ENCODE assay signal across 30 cellular contexts in the genomic region with DNA sequence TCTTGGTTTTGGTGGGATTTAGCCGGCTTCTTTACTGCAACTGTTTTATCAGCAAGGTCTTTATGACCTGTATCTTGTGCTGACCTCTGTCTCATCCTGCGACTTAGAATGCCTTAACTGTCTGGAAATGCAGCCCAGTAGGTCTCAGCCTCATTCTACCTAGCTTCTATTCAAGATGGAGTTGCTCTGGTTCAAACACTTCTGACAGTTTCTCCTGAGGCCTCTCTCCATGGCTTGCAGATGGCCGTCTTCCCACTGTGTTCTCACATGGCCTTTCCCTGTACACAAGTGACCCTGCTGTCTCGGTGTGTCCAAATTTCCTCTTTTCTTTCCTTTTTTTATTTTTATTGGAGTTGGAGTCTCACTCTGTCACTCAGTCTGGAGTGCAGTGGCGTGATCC. TPM values are rescaled to one million over a fixed set of nuclear protein-coding genes. Genes with fewer than 3 reads are reported as not detected.
"Had no signal": no experiment of that assay in that cellular context is flagged by ENCODE, and none has a peak within 500 bp of the region (broad histone marks: within the 10 kb centered on the region; RNA-seq: fewer than 3 reads in every experiment).

No MANE protein-coding gene starts in this region.

- DNase-seq: activated B cell treated with CpG ODN at 0.5 μM for 24 hours; activated CD4-positive, alpha-beta memory T cell treated with anti-CD3 and anti-CD28 coated beads, Interleukin-2, amount 10 ng/mL, durations not matched to agents 7 days and 5 days; activated CD4-positive, alpha-beta T cell treated with anti-CD3 and anti-CD28 coated beads for 1 hour; activated CD4-positive, alpha-beta T cell treated with anti-CD3 and anti-CD28 coated beads for 36 hours; activated CD4-positive, alpha-beta T cell treated with anti-CD3 and anti-CD28 coated beads for 48 hours; activated CD4-positive, alpha-beta T cell treated with anti-CD3 and anti-CD28 coated beads, Interleukin-2, amount 10 ng/mL, durations not matched to agents 7 days and 5 days; activated CD4-positive, alpha-beta T cell treated with anti-CD3 and anti-CD28 coated beads, Interleukin-2, amount 50 U/mL, for 48 hours; activated CD8-positive, alpha-beta memory T cell treated with anti-CD3 and anti-CD28 coated beads for 24 hours; activated CD8-positive, alpha-beta memory T cell treated with anti-CD3 and anti-CD28 coated beads, Interleukin-2, amount 10 ng/mL, durations not matched to agents 7 days and 5 days; activated CD8-positive, alpha-beta memory T cell treated with anti-CD3 and anti-CD28 coated beads, Interleukin-2, amount 50 U/mL, for 48 hours; activated CD8-positive, alpha-beta T cell treated with anti-CD3 and anti-CD28 coated beads, Interleukin-2, amount 10 ng/mL, durations not matched to agents 7 days and 5 days; activated effector memory CD4-positive, alpha-beta T cell treated with Interleukin-2 at 50 U/mL for 16 hours; activated gamma-delta T cell; activated naive CD4-positive, alpha-beta T cell treated with anti-CD3 and anti-CD28 coated beads, Interleukin-2, amount 10 ng/mL, durations not matched to agents 7 days and 5 days; activated naive CD4-positive, alpha-beta T cell treated with Interleukin-2 at 50 U/mL for 16 hours; activated naive CD8-positive, alpha-beta T cell treated with anti-CD3 and anti-CD28 coated beads, Interleukin-2, amount 10 ng/mL, durations not matched to agents 7 days and 5 days; activated naive CD8-positive, alpha-beta T cell treated with anti-CD3 and anti-CD28 coated beads, Interleukin-2, amount 50 U/mL, for 24 hours; activated T-cell treated with anti-CD3 and anti-CD28 coated beads, Interleukin-2, amount 50 U/mL, for 24 hours; activated T-cell treated with anti-CD3 and anti-CD28 coated beads, Interleukin-2, amount 50 U/mL, for 48 hours; amygdala; anterior cingulate cortex; T-helper 1 cell; T-helper 2 cell; T-helper 9 cell had no signal

- H3K36me3 ChIP-seq: ascending aorta, cardiac muscle cell had no signal

- ATAC-seq: activated CD4-positive, alpha-beta T cell treated with anti-CD3 and anti-CD28 coated beads for 36 hours; activated CD4-positive, CD25-positive, alpha-beta regulatory T cell treated with anti-CD3 and anti-CD28 coated beads, Interleukin-2, amount 50 U/mL, for 24 hours; activated CD8-positive, alpha-beta memory T cell treated with anti-CD3 and anti-CD28 coated beads, Interleukin-2, amount 10 ng/mL, durations not matched to agents 7 days and 5 days; activated CD8-positive, alpha-beta T cell treated with anti-CD3 and anti-CD28 coated beads, Interleukin-2, amount 10 ng/mL, durations not matched to agents 7 days and 5 days; activated naive CD8-positive, alpha-beta T cell treated with anti-CD3 and anti-CD28 coated beads, Interleukin-2, amount 50 U/mL, for 24 hours had no signal

- H3K4me1 ChIP-seq: ascending aorta had no signal

- H3K9me3 ChIP-seq: ascending aorta had no signal

- H3K27ac ChIP-seq: ascending aorta, cardiac muscle cell, VCaP had no signal

- H3K4me3 ChIP-seq: ascending aorta, cardiac muscle cell had no signal

- H3K27me3 ChIP-seq: ascending aorta, cardiac muscle cell had no signal

RNA-seq across cellular contexts. Expression of a gene that starts 4.2 kb away (rescaled TPM):
- total RNA-seq: activated CD4-positive, alpha-beta memory T cell treated with anti-CD3 and anti-CD28 coated beads, Interleukin-2, amount 10 ng/mL, durations not matched to agents 7 days and 5 days; activated CD4-positive, alpha-beta T cell treated with anti-CD3 and anti-CD28 coated beads for 36 hours; activated CD4-positive, alpha-beta T cell treated with anti-CD3 and anti-CD28 coated beads, Interleukin-2, amount 10 ng/mL, durations not matched to agents 7 days and 5 days; activated CD8-positive, alpha-beta memory T cell treated with anti-CD3 and anti-CD28 coated beads, Interleukin-2, amount 10 ng/mL, durations not matched to agents 7 days and 5 days; activated CD8-positive, alpha-beta T cell treated with anti-CD3 and anti-CD28 coated beads, Interleukin-2, amount 10 ng/mL, durations not matched to agents 7 days and 5 days; activated naive CD8-positive, alpha-beta T cell treated with anti-CD3 and anti-CD28 coated beads, Interleukin-2, amount 10 ng/mL, durations not matched to agents 7 days and 5 days; activated T-helper 2 cell treated with anti-CD3 and anti-CD28 coated beads, Interferon-gamma antibody, Interleukin-2, Interleukin-4, amounts not matched to agents 10 μg/mL and 5 μg/mL and 100 μg/mL, durations not matched to agents 14 hours and 24 hours and 36 hours; bronchial epithelial cell had no signal

RNA-seq across cellular contexts. Expression of a gene that starts 38.1 kb away (rescaled TPM):
- total RNA-seq: activated CD4-positive, alpha-beta memory T cell treated with anti-CD3 and anti-CD28 coated beads, Interleukin-2, amount 10 ng/mL, durations not matched to agents 7 days and 5 days; activated CD8-positive, alpha-beta memory T cell treated with anti-CD3 and anti-CD28 coated beads, Interleukin-2, amount 10 ng/mL, durations not matched to agents 7 days and 5 days; activated naive CD8-positive, alpha-beta T cell treated with anti-CD3 and anti-CD28 coated beads, Interleukin-2, amount 10 ng/mL, durations not matched to agents 7 days and 5 days; activated T-helper 2 cell treated with anti-CD3 and anti-CD28 coated beads, Interferon-gamma antibody, Interleukin-2, Interleukin-4, amounts not matched to agents 10 μg/mL and 5 μg/mL and 100 μg/mL, durations not matched to agents 14 hours and 24 hours and 36 hours; ascending aorta; bronchial epithelial cell had no signal
- polyA plus RNA-seq: cardiac muscle cell had no signal

RNA-seq across cellular contexts. Expression of a gene that starts 46.0 kb away (rescaled TPM):
- total RNA-seq: activated CD4-positive, alpha-beta T cell treated with anti-CD3 and anti-CD28 coated beads for 36 hours; activated CD4-positive, alpha-beta T cell treated with anti-CD3 and anti-CD28 coated beads, Interleukin-2, amount 10 ng/mL, durations not matched to agents 7 days and 5 days; activated CD8-positive, alpha-beta memory T cell treated with anti-CD3 and anti-CD28 coated beads, Interleukin-2, amount 10 ng/mL, durations not matched to agents 7 days and 5 days; activated CD8-positive, alpha-beta T cell treated with anti-CD3 and anti-CD28 coated beads, Interleukin-2, amount 10 ng/mL, durations not matched to agents 7 days and 5 days; activated T-helper 2 cell treated with anti-CD3 and anti-CD28 coated beads, Interferon-gamma antibody, Interleukin-2, Interleukin-4, amounts not matched to agents 10 μg/mL and 5 μg/mL and 100 μg/mL, durations not matched to agents 14 hours and 24 hours and 36 hours; cardiac muscle cell had no signal
- polyA plus RNA-seq: cardiac muscle cell had no signal
